ENCODE assay signal across 2 cellular contexts in genomic region chr2:127169066-127169660, GRCh38.
TF ChIP-seq lines count a peak whose summit lies in the region.

No MANE protein-coding gene starts in this region.

TF ChIP-seq in HepG2, 621 proteins besides CTCF, POLR2A, EP300 and RAD21:
- TF ChIP-seq ZNF629 (CRISPR knock-in tag; conservative IDR thresholded peaks at IDR 0.05) (peak; percentile 83), ZBTB2 (CRISPR knock-in tag; IDR thresholded peaks at IDR 0.05; ENCODE audit: low read depth) (no peak), ATF7-NPFF (CRISPR knock-in tag; IDR thresholded peaks at IDR 0.05; ENCODE audit: low read depth) (no peak)

TF ChIP-seq in H1, 55 proteins besides CTCF, POLR2A, EP300 and RAD21:
- no peak for TF ChIP-seq SP2 (IDR thresholded peaks at IDR 0.05; ENCODE audit: low read length)
- peak in 1 of 2 experiments; percentile 59; a peak in 1 of 4 replicates for TF ChIP-seq HDAC2 (IDR thresholded peaks at IDR 0.05; ENCODE audit: borderline replicate concordance in 1 of 2, low read depth in 2 of 2, low read length in 2 of 2)
- TF ChIP-seq KDM1A (IDR thresholded peaks at IDR 0.05; ENCODE audit: borderline replicate concordance, low read length) = peak; percentile 70
- TF ChIP-seq CBX8 (IDR thresholded peaks at IDR 0.05; ENCODE audit: borderline replicate concordance, low read depth, low read length) = no peak
